Comparison of ENCODE assay signal across 24 cellular contexts in genomic region chr22:20210473-20211059, GRCh38. TPM values are rescaled to one million over a fixed set of nuclear protein-coding genes. Genes with fewer than 3 reads are reported as not detected.
DNase-seq lines count a peak whose midpoint lies in the region; ATAC-seq, FAIRE-seq and TF ChIP-seq lines count a peak whose summit lies in the region.
"Had no signal": no experiment of that assay in that cellular context is flagged by ENCODE, and none has a peak within 500 bp of the region (broad histone marks: within the 10 kb centered on the region; RNA-seq: fewer than 3 reads in every experiment).

No MANE protein-coding gene starts in this region.

- H3K27me3 ChIP-seq in BLaER1 (no peaks in the 10 kb centered on the region), HCT116 (ENCODE audit: insufficient read depth, low read length) (no peaks in the 10 kb centered on the region), H1 (replicated peaks in 1 of 4; ENCODE audit: control insufficient read depth in 3 of 4, extremely low read depth in 1 of 4, insufficient read depth in 3 of 4, low read length in 3 of 4) (no peaks in the 10 kb centered on the region), heart right ventricle (no peaks in the 10 kb centered on the region)

- H3K56ac ChIP-seq in H1 (replicated peaks; ENCODE audit: insufficient read length, low read depth, low read length), result no peak overlapping the region

- H4K8ac ChIP-seq in H1 (ENCODE audit: extremely low read depth, insufficient read depth, low read length), result peak overlapping the region; percentile 28; the same call in 1 of the 2 replicates

- no TSS peak for BruUV-seq in HCT116 (replicated peaks; lab: Mats Ljungman, UMichigan)

- no peaks in the 10 kb centered on the region for H3K36me3 ChIP-seq in BLaER1
- no peaks in the 10 kb centered on the region for H3K36me3 ChIP-seq in HCT116 (ENCODE audit: control insufficient read depth in 1 of 2, insufficient read depth in 2 of 2, low read length in 2 of 2)
- no peaks in the 10 kb centered on the region for H3K36me3 ChIP-seq in H1 (ENCODE audit: control insufficient read depth in 2 of 4, insufficient read depth in 4 of 4, low read length in 3 of 4)
- H3K36me3 ChIP-seq in heart right ventricle, result no peaks in the 10 kb centered on the region

- H3K9me2 ChIP-seq in HCT116 (ENCODE audit: insufficient read depth), result no peaks in the 10 kb centered on the region

- no peak overlapping the region for H3K14ac ChIP-seq in H1 (ENCODE audit: insufficient read length)

- RAD21 ChIA-PET in HCT116 (lab: Charles Lee; ENCODE audit: low non-redundant PET in 1 of 2, low total read pairs in 2 of 2, uncharacterized antibody in 2 of 2, unreplicated experiment in 2 of 2), result no interaction called here

- H3K4me3 Mint-ChIP-seq in stimulated activated effector memory CD8-positive, alpha-beta T cell treated with anti-CD3 and anti-CD28 coated beads, Interleukin-12 subunit alpha, Interleukin-12 subunit beta, amount 100 ng/mL, for 72 hours, result no peak overlapping the region
- H3K4me3 Mint-ChIP-seq: CD4-positive, CD25-positive, alpha-beta regulatory T cell; CD8-positive, alpha-beta memory T cell had no signal

- H2BK12ac ChIP-seq in H1 (ENCODE audit: low read depth, low read length), result peak overlapping the region; percentile 23; the same call in 1 of the 2 replicates

- POLR2A ChIA-PET in HCT116 (lab: Charles Lee) (no interaction called here), H1 (lab: Charles Lee; ENCODE audit: partially characterized antibody) (interaction anchor here (2.8 kb wide), 1 partner anchor 10 kb away, joined by 8 read pairs; no protein-coding TSS in a partner anchor)

- no peak overlapping the region for H2BK5ac ChIP-seq in H1 (ENCODE audit: low read depth, low read length)

- H2BK15ac ChIP-seq in H1 (ENCODE audit: low read length), result no peak overlapping the region

- H2BK120ac ChIP-seq in H1 (replicated peaks; ENCODE audit: low read depth, low read length), result no peak overlapping the region

- no peak overlapping the region for H2BK20ac ChIP-seq in H1 (ENCODE audit: low read length)

- TF ChIP-seq CTCF in HCT116 (IDR thresholded peaks at IDR 0.05 in 2 of 3, conservative IDR thresholded peaks at IDR 0.05 in 1 of 3; ENCODE audit: borderline replicate concordance in 1 of 3, insufficient read depth in 1 of 3, low read depth in 2 of 3, low read length in 2 of 3) (no peak), H1 (IDR thresholded peaks at IDR 0.05; ENCODE audit: control extremely low read depth in 1 of 3, insufficient read depth in 1 of 3, low read depth in 1 of 3, low read length in 3 of 3) (no peak), heart right ventricle (IDR thresholded peaks at IDR 0.05) (no peak)

- H3K9me3 ChIP-seq in BLaER1 (no peaks in the 10 kb centered on the region), HCT116 (ENCODE audit: control insufficient read depth in 1 of 2, insufficient read depth in 1 of 2, low read depth in 1 of 2, low read length in 2 of 2) (no peaks in the 10 kb centered on the region), H1 (ENCODE audit: insufficient read depth in 2 of 2, low read depth in 1 of 2, low read length in 1 of 2) (no peaks in the 10 kb centered on the region), heart right ventricle (no peaks in the 10 kb centered on the region)

- H2AK5ac ChIP-seq in H1 (ENCODE audit: low read depth, low read length), result no peak overlapping the region

- H3K4me2 ChIP-seq in BLaER1 (peak overlapping the region; percentile 92), HCT116 (ENCODE audit: low read length) (peak overlapping the region; percentile 100), H1 (ENCODE audit: insufficient read depth in 1 of 2, low read depth in 2 of 2, low read length in 2 of 2) (no peak overlapping the region)
- H3K4me2 ChIP-seq: KMS-11 had no signal

- H3K23ac ChIP-seq in H1 (ENCODE audit: insufficient read length), result no peak overlapping the region

- TF ChIP-seq POLR2A in HCT116 (IDR thresholded peaks at IDR 0.05; ENCODE audit: borderline replicate concordance, extremely low read depth, insufficient read depth, insufficient read length), result no peak
- TF ChIP-seq POLR2A in H1 (IDR thresholded peaks at IDR 0.05; ENCODE audit: control extremely low read depth in 1 of 2, low read depth in 2 of 2, low read length in 2 of 2), result no peak

- no peak overlapping the region for H4K5ac ChIP-seq in H1 (ENCODE audit: insufficient read length, low read depth, low read length)

- H3K4me3 ChIP-seq in BLaER1 (no peak overlapping the region), HCT116 (replicated peaks in 1 of 2; ENCODE audit: low read depth in 1 of 2, low read length in 2 of 2) (peak overlapping the region; percentile 75 to 90), H1 (ENCODE audit: extremely low read depth in 1 of 4, insufficient read depth in 2 of 4, low read depth in 3 of 4, low read length in 4 of 4) (no peak overlapping the region), heart right ventricle (no peak overlapping the region)
- H3K4me3 ChIP-seq: GM12878 had no signal

- FAIRE-seq in H1 (lab: Jason Lieb, UNC), result no peak
- FAIRE-seq: GM12878, GM19239, H54, HTR-8/SVneo had no signal

- intact Hi-C loops in HCT116 (cut with micrococcal nuclease), result no loop called here
- intact Hi-C loops in heart right ventricle (cut with DNase I), result no loop called here

- DNase-seq in HCT116 (ENCODE audit: low read depth, low spot score) (no peak), H1 (ENCODE audit: low read depth in 1 of 2, low spot score in 2 of 2) (no peak), heart right ventricle (no peak)
- no peak for DNase-seq in stimulated activated effector memory CD8-positive, alpha-beta T cell treated with anti-CD3 and anti-CD28 coated beads, Interleukin-12 subunit alpha, Interleukin-12 subunit beta, amount 100 ng/mL, for 72 hours (ENCODE audit: low spot score in 2 of 2)
- DNase-seq: 8988T; C1 segment of cervical spinal cord; CD4-positive, CD25-positive, alpha-beta regulatory T cell; CD8-positive, alpha-beta memory T cell; COR-L47; DMS 273 treated with DMSO at 0.1 percent for 48 hours; DMS53; DND-41; EL had no signal

- CTCF ChIA-PET in HCT116 (lab: Charles Lee), result interaction anchor here (1.0 to 1.4 kb wide), 4 partner anchors 8 to 53 kb away, joined by 3 to 4 read pairs (median 4); no protein-coding TSS in a partner anchor
- CTCF ChIA-PET in H1 (lab: Charles Lee; ENCODE audit: partially characterized antibody), result interaction anchor here (0.7 to 4.3 kb wide), 13 partner anchors 9 to 85 kb away, joined by 3 to 29 read pairs (median 4); no protein-coding TSS in a partner anchor

- H4K91ac ChIP-seq in H1 (replicated peaks; ENCODE audit: insufficient read length, low read length), result no peak overlapping the region

- H4K20me1 ChIP-seq in BLaER1 (no peaks in the 10 kb centered on the region), HCT116 (ENCODE audit: insufficient read depth) (no peaks in the 10 kb centered on the region), H1 (replicated peaks in 1 of 2; ENCODE audit: control insufficient read depth in 1 of 2, insufficient read depth in 2 of 2, low read length in 2 of 2) (peaks cover 0 to 1% of the 10 kb centered on the region in 2 experiments)

- H2AFZ ChIP-seq in HCT116 (ENCODE audit: low read depth, low read length, poor library complexity, severe bottlenecking), result no peak overlapping the region
- no peak overlapping the region for H2AFZ ChIP-seq in H1 (ENCODE audit: low read length)

- H3K27ac ChIP-seq in BLaER1 (peak overlapping the region; percentile 85), HCT116 (ENCODE audit: low read depth, low read length) (peak overlapping the region; percentile 86), H1 (ENCODE audit: low read depth, low read length) (no peak overlapping the region), heart right ventricle (no peak overlapping the region)
- H3K27ac ChIP-seq: KMS-11 had no signal

- H3K9ac ChIP-seq in BLaER1 (0 out of 2 replicates have a peak overlapping the region, but pooled peaks have one; percentile 29), HCT116 (ENCODE audit: low read length) (peak overlapping the region; percentile 96), H1 (replicated peaks in 1 of 4; ENCODE audit: extremely low read depth in 1 of 4, low read depth in 3 of 4, low read length in 3 of 4) (no peak overlapping the region)
- H3K9ac ChIP-seq: KMS-11 had no signal

- peaks cover 49% of the 10 kb centered on the region for H3K4me1 Mint-ChIP-seq in stimulated activated effector memory CD8-positive, alpha-beta T cell treated with anti-CD3 and anti-CD28 coated beads, Interleukin-12 subunit alpha, Interleukin-12 subunit beta, amount 100 ng/mL, for 72 hours

- TF ChIP-seq RAD21 in HCT116 (IDR thresholded peaks at IDR 0.05; ENCODE audit: low read depth) (no peak), H1 (IDR thresholded peaks at IDR 0.05 in 1 of 2, conservative IDR thresholded peaks at IDR 0.05 in 1 of 2; ENCODE audit: low read depth in 2 of 2, low read length in 2 of 2) (no peak)

- H3K9me3 Mint-ChIP-seq in stimulated activated effector memory CD8-positive, alpha-beta T cell treated with anti-CD3 and anti-CD28 coated beads, Interleukin-12 subunit alpha, Interleukin-12 subunit beta, amount 100 ng/mL, for 72 hours, result no peaks in the 10 kb centered on the region
- H3K9me3 Mint-ChIP-seq: CD4-positive, CD25-positive, alpha-beta regulatory T cell; CD8-positive, alpha-beta memory T cell had no signal

- no peaks in the 10 kb centered on the region for H3K23me2 ChIP-seq in H1 (ENCODE audit: low read depth, low read length)

- peaks cover 96% of the 10 kb centered on the region for H3K4me1 ChIP-seq in BLaER1
- peaks cover 28 to 60% of the 10 kb centered on the region in 2 experiments for H3K4me1 ChIP-seq in HCT116 (ENCODE audit: control insufficient read depth in 1 of 2, insufficient read depth in 2 of 2, low read length in 2 of 2)
- H3K4me1 ChIP-seq in H1 (replicated peaks in 1 of 4; ENCODE audit: control insufficient read depth in 3 of 4, insufficient read depth in 4 of 4, low read length in 3 of 4), result peaks cover 0 to 6% (median 3%) of the 10 kb centered on the region in 4 experiments; a peak in 5 of 7 replicates
- H3K4me1 ChIP-seq in heart right ventricle, result peaks cover 22 to 42% (median 31%) of the 10 kb centered on the region in 9 donors

- WGBS in H1 (ENCODE audit: extremely low coverage in 1 of 2, insufficient coverage in 1 of 2, insufficient read length in 1 of 2, insufficient replicate concordance in 2 of 2, low coverage in 1 of 2, low lambda C conversion rate in 2 of 2, missing lambda C conversion rate in 1 of 2), 2 experiments, result 79% methylated on average over 9 of the region's 9 CpGs; no CpG with 5 or more reads in 1 of the 2 experiments
- 86 to 87% methylated on average over 9 of the region's 9 CpGs for WGBS in heart right ventricle, 2 donors

- H3K36me3 Mint-ChIP-seq in stimulated activated effector memory CD8-positive, alpha-beta T cell treated with anti-CD3 and anti-CD28 coated beads, Interleukin-12 subunit alpha, Interleukin-12 subunit beta, amount 100 ng/mL, for 72 hours, result no peaks in the 10 kb centered on the region
- H3K36me3 Mint-ChIP-seq: CD4-positive, CD25-positive, alpha-beta regulatory T cell had no signal

- H3K4ac ChIP-seq in H1 (replicated peaks; ENCODE audit: insufficient read length, low read depth, low read length), result no peak overlapping the region

- H3K18ac ChIP-seq in H1 (ENCODE audit: extremely low read depth, low read length), result no peak overlapping the region

- TF ChIP-seq EP300 in H1 (IDR thresholded peaks at IDR 0.05; ENCODE audit: borderline replicate concordance in 1 of 2, low read depth in 2 of 2, low read length in 2 of 2), result no peak

- H3K79me2 ChIP-seq in HCT116 (ENCODE audit: insufficient read depth, low read length) (peaks cover 44% of the 10 kb centered on the region), H1 (ENCODE audit: control insufficient read depth in 1 of 2, insufficient read depth in 2 of 2, low read length in 2 of 2) (no peaks in the 10 kb centered on the region)

- no peaks in the 10 kb centered on the region for H3K79me1 ChIP-seq in H1 (ENCODE audit: low read depth, low read length)

- H3K27ac Mint-ChIP-seq in stimulated activated effector memory CD8-positive, alpha-beta T cell treated with anti-CD3 and anti-CD28 coated beads, Interleukin-12 subunit alpha, Interleukin-12 subunit beta, amount 100 ng/mL, for 72 hours, result peak overlapping the region; percentile 67

- ATAC-seq in HCT116 (no peak), HG02642 (IDR thresholded peaks at IDR 0.05; ENCODE audit: poor library complexity, unreplicated experiment) (no peak), heart right ventricle (no peak), HG02970 (IDR thresholded peaks at IDR 0.05; ENCODE audit: low FRiP score, unreplicated experiment) (no peak)
- no peak for ATAC-seq in stimulated activated effector memory CD8-positive, alpha-beta T cell treated with anti-CD3 and anti-CD28 coated beads, Interleukin-12 subunit alpha, Interleukin-12 subunit beta, amount 100 ng/mL, for 72 hours
- ATAC-seq: GM12878 had no signal

RNA-seq across cellular contexts. Expression of gene RTN4R, which starts 57.6 kb away (rescaled TPM):
- 19.0 TPM for total RNA-seq in HCT116 (2021; ENCODE audit: unreplicated experiment)
- 20.5 and 27.1 TPM in 2 replicates for polyA plus RNA-seq in HCT116 (2012)
- 21.8 and 22.5 TPM in 2 replicates for total RNA-seq in H1 (2021; fragmentation: NEBNext Ultra II Directional; extraction: Animal tissue kit (Norgen Biotek cat#: 25700))
- 41.3 and 51.5 TPM in 2 replicates for polyA plus RNA-seq in H1 (2011; rRNA removed)
- 24.6 TPM for polyA plus RNA-seq in H1 (2011; cell fraction: cytosol; rRNA removed)
- polyA plus RNA-seq in H1 (2011; cell fraction: nucleus; rRNA removed), result 24.0 TPM
- polyA plus RNA-seq in H1 (2012, experiment 1 of 2), result 11.0 to 25.6 TPM (median 23.1 TPM) in 4 replicates
- 19.1 TPM for polyA plus RNA-seq in H1 (2012, experiment 2 of 2)
- polyA plus RNA-seq in H1 (2013, experiment 1 of 2), result 30.2 TPM
- polyA plus RNA-seq in H1 (2013, experiment 2 of 2), result 29.2 TPM
- polyA minus RNA-seq in H1 (2011; rRNA and poly(A)+ RNA removed), result 10.5 and 13.6 TPM in 2 replicates
- 23.1 TPM for polyA minus RNA-seq in H1 (2011; cell fraction: cytosol; rRNA and poly(A)+ RNA removed)
- 9.8 TPM for polyA minus RNA-seq in H1 (2011; cell fraction: nucleus; rRNA and poly(A)+ RNA removed)
- total RNA-seq in heart right ventricle, result 1 to 10 TPM in 5 of 10 donors, under 1 TPM in 5; 0.56 to 2.5 (median 0.93) TPM
- polyA plus RNA-seq in heart right ventricle, result 1 to 10 TPM in 1 of 2 donors, under 1 TPM in 1; 0.59 to 1.5 TPM

RNA-seq across cellular contexts. Expression of gene CCDC188, which starts 59.7 kb away (rescaled TPM):
- total RNA-seq in HCT116 (2021; ENCODE audit: unreplicated experiment) (not detected), heart right ventricle (1 to 10 TPM in 1 of 10 donors, under 1 TPM in 6, not detected in 3; 0.15 to 1.1 (median 0.50) TPM)
- 0.24 and 0.26 TPM in 2 replicates for polyA plus RNA-seq in HCT116 (2012)
- total RNA-seq in H1 (2021; fragmentation: NEBNext Ultra II Directional; extraction: Animal tissue kit (Norgen Biotek cat#: 25700)), result not detected in 2 replicates
- polyA plus RNA-seq in H1 (2011; rRNA removed) (not detected in 2 replicates), heart right ventricle (1 to 10 TPM in 1 of 2 donors, under 1 TPM in 1; 0.51 to 2.3 TPM)
- not detected for polyA plus RNA-seq in H1 (2011; cell fraction: cytosol; rRNA removed)
- polyA plus RNA-seq in H1 (2011; cell fraction: nucleus; rRNA removed), result not detected
- polyA plus RNA-seq in H1 (2012, experiment 1 of 2), result 0.22 TPM in 1 of 4 replicates, not detected in the others
- not detected for polyA plus RNA-seq in H1 (2012, experiment 2 of 2)
- not detected for polyA plus RNA-seq in H1 (2013, experiment 1 of 2)
- polyA plus RNA-seq in H1 (2013, experiment 2 of 2), result not detected
- polyA minus RNA-seq in H1 (2011; rRNA and poly(A)+ RNA removed), result not detected in 2 replicates
- polyA minus RNA-seq in H1 (2011; cell fraction: cytosol; rRNA and poly(A)+ RNA removed), result not detected
- not detected for polyA minus RNA-seq in H1 (2011; cell fraction: nucleus; rRNA and poly(A)+ RNA removed)
- total RNA-seq: A673; CD8-positive, alpha-beta memory T cell; G401; GM12878 had no signal
- polyA plus RNA-seq: AG04450; CD4-positive, CD25-positive, alpha-beta regulatory T cell; CD8-positive, alpha-beta memory T cell; GM12878 had no signal

Comparison
In these comparisons a context has a peak if more than half of its experiments do, and no peak if none do; other contexts are left out.
1. H3K27ac ChIP-seq: peak in BLaER1 (single experiment) and HCT116 (single experiment); none in H1 (single experiment) and heart right ventricle (0 of 10).
2. H3K4me2 ChIP-seq: peak in BLaER1 (single experiment) and HCT116 (single experiment); none in H1 (0 of 2).
3. H3K4me3 ChIP-seq: peak in HCT116 (2 of 2); none in BLaER1 (single experiment), H1 (0 of 4) and heart right ventricle (0 of 10).
4. H3K9ac ChIP-seq: peak in BLaER1 (single experiment) and HCT116 (single experiment); none in H1 (0 of 4).